ENCODE assay signal across 16 cellular contexts in genomic region chr3:182124187-182124586, GRCh38.
A peak's percentile ranks its signal among the peaks of the same experiment; 100 is the strongest.
DNase-seq lines count a peak whose midpoint lies in the region; ATAC-seq lines count a peak whose summit lies in the region.
"Had no signal": no experiment of that assay in that cellular context is flagged by ENCODE, and none has a peak within 500 bp of the region (broad histone marks: within the 10 kb centered on the region; RNA-seq: fewer than 3 reads in every experiment).

No MANE protein-coding gene starts in this region.

- no peaks in the 10 kb centered on the region for H3K4me1 Mint-ChIP-seq in activated CD8-positive, alpha-beta memory T cell treated with anti-CD3 and anti-CD28 coated beads, Interleukin-2, amount 10 ng/mL, durations not matched to agents 7 days and 5 days
- H3K4me1 Mint-ChIP-seq: CD14-positive monocyte; CD4-positive, alpha-beta memory T cell had no signal

- no peak for ATAC-seq in GM21367 (IDR thresholded peaks at IDR 0.05; ENCODE audit: unreplicated experiment)
- no peak for ATAC-seq in activated CD8-positive, alpha-beta memory T cell treated with anti-CD3 and anti-CD28 coated beads, Interleukin-2, amount 10 ng/mL, durations not matched to agents 7 days and 5 days

- H3K4me3 ChIP-seq in SJCRH30 (no peak overlapping the region), skeletal muscle cell (ENCODE audit: low read depth, low read length) (no peak overlapping the region)
- H3K4me3 ChIP-seq: BLaER1 had no signal

- H3K27ac Mint-ChIP-seq in activated CD8-positive, alpha-beta memory T cell treated with anti-CD3 and anti-CD28 coated beads, Interleukin-2, amount 10 ng/mL, durations not matched to agents 7 days and 5 days: no peak overlapping the region
- H3K27ac Mint-ChIP-seq: CD14-positive monocyte; CD4-positive, alpha-beta memory T cell; H9 had no signal

- H3K27me3 Mint-ChIP-seq in activated CD8-positive, alpha-beta memory T cell treated with anti-CD3 and anti-CD28 coated beads, Interleukin-2, amount 10 ng/mL, durations not matched to agents 7 days and 5 days: no peaks in the 10 kb centered on the region
- H3K27me3 Mint-ChIP-seq: CD4-positive, alpha-beta memory T cell had no signal

- DNase-seq in HT-29 (ENCODE audit: low spot score) (peak; percentile 20), SJCRH30 (peak; percentile 27), myocyte (ENCODE audit: low read depth) (peak; percentile 56), skeletal muscle cell (ENCODE audit: low read depth) (peak; percentile 20), inferior parietal cortex (ENCODE audit: extremely low spot score) (no peak), NCI-H1694 (lab: John Stamatoyannopoulos, UW) (no peak)
- no peak for DNase-seq in activated CD8-positive, alpha-beta memory T cell treated with anti-CD3 and anti-CD28 coated beads, Interleukin-2, amount 10 ng/mL, durations not matched to agents 7 days and 5 days
- DNase-seq: 8988T; CD4-positive, alpha-beta memory T cell; DMS53; DND-41; EL; H9 had no signal

- H3K4me1 ChIP-seq in SJCRH30: no peaks in the 10 kb centered on the region
- H3K4me1 ChIP-seq: BLaER1 had no signal

- H3K9me3 Mint-ChIP-seq in activated CD8-positive, alpha-beta memory T cell treated with anti-CD3 and anti-CD28 coated beads, Interleukin-2, amount 10 ng/mL, durations not matched to agents 7 days and 5 days (ENCODE audit: low read depth): no peaks in the 10 kb centered on the region
- H3K9me3 Mint-ChIP-seq: H9 had no signal

- H3K4me3 Mint-ChIP-seq in activated CD8-positive, alpha-beta memory T cell treated with anti-CD3 and anti-CD28 coated beads, Interleukin-2, amount 10 ng/mL, durations not matched to agents 7 days and 5 days: no peak overlapping the region
- H3K4me3 Mint-ChIP-seq: CD14-positive monocyte; CD4-positive, alpha-beta memory T cell; H9 had no signal

- no peaks in the 10 kb centered on the region for H3K36me3 ChIP-seq in SJCRH30
- H3K36me3 ChIP-seq: BLaER1 had no signal

- no peaks in the 10 kb centered on the region for H3K36me3 Mint-ChIP-seq in activated CD8-positive, alpha-beta memory T cell treated with anti-CD3 and anti-CD28 coated beads, Interleukin-2, amount 10 ng/mL, durations not matched to agents 7 days and 5 days
- H3K36me3 Mint-ChIP-seq: CD14-positive monocyte; CD4-positive, alpha-beta memory T cell had no signal

- CTCF ChIA-PET in activated CD8-positive, alpha-beta memory T cell treated with anti-CD3 and anti-CD28 coated beads, Interleukin-2, amount 10 ng/mL, durations not matched to agents 7 days and 5 days (lab: Charles Lee): no interaction called here

- no peaks in the 10 kb centered on the region for H3K27me3 ChIP-seq in SJCRH30
- H3K27me3 ChIP-seq: BLaER1 had no signal

- H3K9me3 ChIP-seq in SJCRH30 (replicated peaks): no peaks in the 10 kb centered on the region
- H3K9me3 ChIP-seq: BLaER1 had no signal

- H3K27ac ChIP-seq in SJCRH30: no peak overlapping the region
- H3K27ac ChIP-seq: BLaER1 had no signal

Comparison
In these comparisons a context has a peak if more than half of its experiments do, and no peak if none do; other contexts are left out.
1. DNase-seq: peak in HT-29 (single experiment), SJCRH30 (2 of 2), myocyte (single experiment) and skeletal muscle cell (single experiment); none in inferior parietal cortex (single experiment), NCI-H1694 (single experiment) and activated CD8-positive, alpha-beta memory T cell treated with anti-CD3 and anti-CD28 coated beads, Interleukin-2, amount 10 ng/mL, durations not matched to agents 7 days and 5 days (single experiment).